Comparison of ENCODE assay signal across 26 cellular contexts in the genomic region with DNA sequence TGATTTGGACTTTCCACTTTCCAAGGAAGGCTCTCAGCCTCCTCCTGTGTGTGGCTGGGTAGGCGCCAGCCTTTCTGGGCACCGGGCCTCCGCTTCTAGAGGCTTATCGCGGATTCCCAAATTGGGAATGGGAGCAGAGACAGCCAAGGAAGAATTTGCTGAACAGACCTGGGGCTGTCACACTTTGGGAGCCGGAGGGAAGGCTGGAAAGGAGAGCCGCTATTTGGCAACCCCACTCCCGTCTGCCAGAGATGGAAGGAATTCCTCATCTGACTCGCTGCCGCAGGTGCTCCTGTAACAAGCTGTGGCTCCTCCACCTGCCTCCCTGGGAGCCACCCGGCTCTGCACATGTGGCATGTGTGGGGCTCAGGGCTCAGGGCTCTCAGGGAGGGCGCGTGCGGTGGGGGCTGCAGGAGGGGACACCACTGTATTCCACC. TPM values are rescaled to one million over a fixed set of nuclear protein-coding genes. Genes with fewer than 3 reads are reported as not detected.
"Had no signal": no experiment of that assay in that cellular context is flagged by ENCODE, and none has a peak within 500 bp of the region (broad histone marks: within the 10 kb centered on the region; RNA-seq: fewer than 3 reads in every experiment).

No MANE protein-coding gene starts in this region.

- H3K36me3 ChIP-seq: left lung, sigmoid colon, upper lobe of right lung had no signal

- H3K4me3 ChIP-seq: hepatocyte, left lung, sigmoid colon, smooth muscle cell, upper lobe of right lung had no signal

- H3K27ac ChIP-seq: foreskin keratinocyte, hepatocyte, left lung, parathyroid adenoma, sigmoid colon, upper lobe of right lung had no signal

- H3K9me3 ChIP-seq: left lung, sigmoid colon, upper lobe of right lung had no signal

- DNase-seq: activated CD4-positive, alpha-beta T cell treated with anti-CD3 and anti-CD28 coated beads for 4 hours; activated CD4-positive, alpha-beta T cell treated with anti-CD3 and anti-CD28 coated beads, Interleukin-2, amount 50 U/mL, for 48 hours; activated CD4-positive, CD25-positive, alpha-beta regulatory T cell; activated CD8-positive, alpha-beta memory T cell treated with anti-CD3 and anti-CD28 coated beads, Interleukin-2, amount 50 U/mL, for 48 hours; activated naive CD4-positive, alpha-beta T cell treated with Interleukin-2 at 50 U/mL for 16 hours; activated naive CD8-positive, alpha-beta T cell treated with anti-CD3 and anti-CD28 coated beads, Interleukin-2, amount 10 ng/mL, durations not matched to agents 7 days and 5 days; activated T-cell treated with anti-CD3 and anti-CD28 coated beads, Interleukin-2, amount 50 U/mL, for 4 hours; amniotic stem cell; effector CD8-positive, alpha-beta T cell; erythroblast; foreskin keratinocyte; immature natural killer cell; left lung; mammary epithelial cell; sigmoid colon; stimulated activated CD4-positive, alpha-beta T cell treated with anti-CD3 and anti-CD28 coated beads, Interleukin-15, amount 100 ng/mL, for 24 hours; stimulated activated CD4-positive, alpha-beta T cell treated with anti-CD3 and anti-CD28 coated beads, Interleukin-2, amount 100 ng/mL, for 48 hours; stimulated activated CD8-positive, alpha-beta memory T cell treated with anti-CD3 and anti-CD28 coated beads, Interleukin-4, amount 100 ng/mL, for 48 hours; stimulated activated naive B cell treated with anti-CD40 and anti-IgM and Interleukin-4, amounts not matched to agents 10 μg/mL and 1 μg/mL and 100 μg/mL, for 72 hours; SW 1271; T-helper 17 cell; upper lobe of right lung had no signal

- ATAC-seq: activated T-cell treated with anti-CD3 and anti-CD28 coated beads, Interleukin-2, amount 50 U/mL, for 4 hours; foreskin keratinocyte; left lung; stimulated activated naive B cell treated with anti-CD40 and anti-IgM and Interleukin-4, amounts not matched to agents 10 μg/mL and 1 μg/mL and 100 μg/mL, for 72 hours; T-helper 17 cell; upper lobe of right lung had no signal

- H3K27me3 ChIP-seq: hepatocyte, left lung, sigmoid colon, upper lobe of right lung had no signal

- H3K4me1 ChIP-seq: parathyroid adenoma, sigmoid colon had no signal

RNA-seq across cellular contexts. Expression of a gene that starts 50.8 kb away (rescaled TPM):
- total RNA-seq: activated T-helper 2 cell treated with anti-CD3 and anti-CD28 coated beads, Interferon-gamma antibody, Interleukin-2, Interleukin-4, amounts not matched to agents 10 μg/mL and 5 μg/mL and 100 μg/mL, durations not matched to agents 14 hours and 24 hours and 36 hours had no signal
